1 cellular context compared by ENCODE assay signal in genomic region chr11:77779935-77780334, GRCh38.
TF ChIP-seq lines count a peak whose summit lies in the region.

No MANE protein-coding gene starts in this region.

TF ChIP-seq in SK-N-SH, 30 proteins besides CTCF, POLR2A, EP300 and RAD21 (continued from another document):
- peak; percentile 96 for TF ChIP-seq REST (IDR thresholded peaks at IDR 0.05; ENCODE audit: low read depth, low read length)
